ENCODE assay signal across 9 cellular contexts in the genomic region with DNA sequence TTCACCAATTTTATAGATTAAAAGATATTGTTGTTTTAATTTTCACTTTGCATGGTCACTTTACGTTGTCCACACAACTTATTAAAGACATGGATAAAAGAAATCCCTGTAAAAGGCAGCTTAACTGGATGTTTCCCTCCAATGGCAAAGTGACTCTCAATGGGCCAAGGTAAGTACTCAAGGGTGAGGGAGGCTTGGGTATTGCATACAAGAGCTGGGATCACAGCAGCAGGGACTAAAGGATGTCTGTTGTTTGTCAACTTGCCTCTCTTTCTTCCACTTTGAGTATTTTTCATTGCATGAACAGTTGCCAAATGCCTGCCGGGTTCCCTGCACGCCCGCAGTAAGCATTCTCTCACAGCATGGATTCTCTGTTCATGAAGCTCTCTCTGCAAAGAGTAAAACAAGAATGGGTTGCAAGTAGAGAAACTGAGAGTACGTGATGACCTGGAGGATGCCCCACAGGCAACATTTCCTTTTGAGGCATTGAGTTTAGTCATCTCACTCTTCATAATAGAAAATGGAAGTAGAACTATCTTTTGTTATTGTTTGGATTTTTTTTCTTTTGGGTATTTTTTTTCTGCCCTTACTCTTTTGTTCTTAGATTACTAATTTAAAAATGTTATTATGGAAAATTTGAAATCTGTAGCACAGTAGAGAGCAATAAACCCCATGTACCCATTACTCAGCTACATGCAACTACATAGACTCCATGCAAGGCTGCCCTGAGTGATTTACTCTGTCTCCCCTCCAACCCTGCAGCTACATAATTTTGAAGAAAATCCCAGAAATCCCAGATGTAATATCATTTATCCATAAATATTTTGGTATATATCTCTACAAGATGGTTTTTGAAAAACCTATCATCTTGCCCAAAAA.
DNase-seq lines count a peak whose midpoint lies in the region; ATAC-seq lines count a peak whose summit lies in the region.
"Had no signal": no experiment of that assay in that cellular context is flagged by ENCODE, and none has a peak within 500 bp of the region (broad histone marks: within the 10 kb centered on the region; RNA-seq: fewer than 3 reads in every experiment).

No MANE protein-coding gene starts in this region.

- ATAC-seq in GM18861 (IDR thresholded peaks at IDR 0.05; ENCODE audit: unreplicated experiment), result peak; percentile 95
- ATAC-seq in GM21360 (IDR thresholded peaks at IDR 0.05; ENCODE audit: unreplicated experiment), result peak; percentile 84
- ATAC-seq in HG02970 (IDR thresholded peaks at IDR 0.05; ENCODE audit: low FRiP score, unreplicated experiment), result peak; percentile 68
- ATAC-seq in HG03575 (IDR thresholded peaks at IDR 0.05; ENCODE audit: extremely low read depth, insufficient number of reproducible peaks, low FRiP score, unreplicated experiment), result peak; percentile 94

- DNase-seq in nucleus accumbens (lab: John Stamatoyannopoulos, UW) (no peak), HK-2 (ENCODE audit: unreplicated experiment) (no peak)
- no peak for DNase-seq in activated effector memory CD4-positive, alpha-beta T cell treated with anti-CD3 and anti-CD28 coated beads, Interleukin-2, amount 50 U/mL, for 16 hours
- DNase-seq: KBM-7, NCI-H2171 had no signal
